2 cellular contexts compared by ENCODE assay signal in genomic region chr9:129166962-129167557, GRCh38.
TF ChIP-seq lines count a peak whose summit lies in the region.

No MANE protein-coding gene starts in this region.

TF ChIP-seq in GM23338, 12 proteins besides CTCF, POLR2A, EP300 and RAD21:
- no peak for TF ChIP-seq NANOG (IDR thresholded peaks at IDR 0.05; ENCODE audit: borderline replicate concordance)
- TF ChIP-seq POLR2AphosphoS5 (IDR thresholded peaks at IDR 0.05; ENCODE audit: low read depth): 0 out of 2 replicates have a peak, but pooled peaks have one; percentile 37
- TF ChIP-seq CREB1 (CRISPR knock-in tag; IDR thresholded peaks at IDR 0.05; ENCODE audit: low read depth): no peak
- no peak for TF ChIP-seq ZNF331 (CRISPR knock-in tag; IDR thresholded peaks at IDR 0.05; ENCODE audit: low read depth)

TF ChIP-seq in HepG2, 621 proteins besides CTCF, POLR2A, EP300 and RAD21 (continues in another document):
- no peak for TF ChIP-seq ZNF547 (CRISPR knock-in tag; IDR thresholded peaks at IDR 0.05)
- no peak for TF ChIP-seq ZNF280B (CRISPR knock-in tag; IDR thresholded peaks at IDR 0.05; ENCODE audit: borderline replicate concordance)
- no peak for TF ChIP-seq ZBTB39 (CRISPR knock-in tag; IDR thresholded peaks at IDR 0.05)
- TF ChIP-seq PHF8 (CRISPR knock-in tag; IDR thresholded peaks at IDR 0.05): 0 out of 2 replicates have a peak, but pooled peaks have one; percentile 0
- TF ChIP-seq NR3C1 (CRISPR knock-in tag; IDR thresholded peaks at IDR 0.05): no peak
- TF ChIP-seq LBX2 (CRISPR knock-in tag; IDR thresholded peaks at IDR 0.05; ENCODE audit: borderline replicate concordance): no peak
- TF ChIP-seq ZNF230 (CRISPR knock-in tag; IDR thresholded peaks at IDR 0.05): no peak
- TF ChIP-seq ZBTB49 (CRISPR knock-in tag; IDR thresholded peaks at IDR 0.05; ENCODE audit: borderline replicate concordance): no peak
- no peak for TF ChIP-seq ELK4 (CRISPR knock-in tag; IDR thresholded peaks at IDR 0.05; ENCODE audit: borderline replicate concordance)
- TF ChIP-seq ZNF18 (CRISPR knock-in tag; IDR thresholded peaks at IDR 0.05; ENCODE audit: insufficient replicate concordance): no peak
- peak; percentile 61 for TF ChIP-seq PATZ1 (CRISPR knock-in tag; IDR thresholded peaks at IDR 0.05)
- no peak for TF ChIP-seq ZNF576 (CRISPR knock-in tag; IDR thresholded peaks at IDR 0.05)
- TF ChIP-seq ZSCAN12 (CRISPR knock-in tag; IDR thresholded peaks at IDR 0.05): no peak
- TF ChIP-seq ZNF841 (CRISPR knock-in tag; IDR thresholded peaks at IDR 0.05; ENCODE audit: borderline replicate concordance): no peak
- TF ChIP-seq ZNF207 (IDR thresholded peaks at IDR 0.05; ENCODE audit: borderline replicate concordance): no peak
- no peak for TF ChIP-seq ZSCAN9 (CRISPR knock-in tag; IDR thresholded peaks at IDR 0.05; ENCODE audit: borderline replicate concordance)
- TF ChIP-seq POLR2AphosphoS5 (IDR thresholded peaks at IDR 0.05; ENCODE audit: low read depth, low read length): 0 out of 2 replicates have a peak, but pooled peaks have one; percentile 30
- TF ChIP-seq DRAP1 (CRISPR knock-in tag; IDR thresholded peaks at IDR 0.05): peak; percentile 37; the same call in 1 of the 2 replicates
- no peak for TF ChIP-seq GLI4 (CRISPR knock-in tag; IDR thresholded peaks at IDR 0.05; ENCODE audit: borderline replicate concordance)
- no peak for TF ChIP-seq ELF4 (CRISPR knock-in tag; IDR thresholded peaks at IDR 0.05; ENCODE audit: borderline replicate concordance)
- no peak for TF ChIP-seq POGK (CRISPR knock-in tag; conservative IDR thresholded peaks at IDR 0.05)
- TF ChIP-seq ZNF281 (CRISPR knock-in tag; IDR thresholded peaks at IDR 0.05; ENCODE audit: borderline replicate concordance): no peak
- TF ChIP-seq IKZF5 (CRISPR knock-in tag; IDR thresholded peaks at IDR 0.05): no peak; the same call in 1 of the 2 replicates
- TF ChIP-seq HBP1 (CRISPR knock-in tag; IDR thresholded peaks at IDR 0.05; ENCODE audit: low read depth): no peak
- no peak for TF ChIP-seq ATF4 (CRISPR knock-in tag; IDR thresholded peaks at IDR 0.05)
- no peak for TF ChIP-seq NAIF1 (CRISPR knock-in tag; IDR thresholded peaks at IDR 0.05; ENCODE audit: borderline replicate concordance)
- TF ChIP-seq JARID2 (CRISPR knock-in tag; IDR thresholded peaks at IDR 0.05; ENCODE audit: insufficient replicate concordance): no peak
- no peak for TF ChIP-seq PLSCR1 (CRISPR knock-in tag; IDR thresholded peaks at IDR 0.05; ENCODE audit: borderline replicate concordance)
- TF ChIP-seq ZNF441 (CRISPR knock-in tag; IDR thresholded peaks at IDR 0.05; ENCODE audit: borderline replicate concordance): no peak
